1 cellular context compared by ENCODE assay signal in genomic region chr6:27161946-27162603, GRCh38.
A peak's percentile ranks its signal among the peaks of the same experiment; 100 is the strongest.
TF ChIP-seq lines count a peak whose summit lies in the region.

No MANE protein-coding gene starts in this region.

TF ChIP-seq in K562, 482 proteins besides CTCF, POLR2A, EP300 and RAD21 (continued from another document):
- TF ChIP-seq ZMIZ1 (IDR thresholded peaks at IDR 0.05; ENCODE audit: low read depth in 2 of 2, low read length in 2 of 2) (peak in 1 of 2 experiments; percentile 13; a peak in 1 of 4 replicates), NR1H2 (CRISPR knock-in tag; IDR thresholded peaks at IDR 0.05) (no peak), FUS (optimal IDR thresholded peaks at IDR 0.05; ENCODE audit: low read depth, low read length) (no peak), TBP (optimal IDR thresholded peaks at IDR 0.05; ENCODE audit: low read depth, low read length) (peak; percentile 100), POLR3A (IDR thresholded peaks at IDR 0.05; ENCODE audit: borderline replicate concordance, extremely low read depth, insufficient read depth, insufficient read length) (peak; percentile 92), RREB1 (CRISPR knock-in tag; IDR thresholded peaks at IDR 0.05) (no peak), SAFB2 (IDR thresholded peaks at IDR 0.05; ENCODE audit: borderline replicate concordance, low read depth, low read length, severe bottlenecking) (no peak), FOXJ2 (tag; IDR thresholded peaks at IDR 0.05) (0 out of 2 replicates have a peak, but pooled peaks have one; percentile 51), KLF10 (CRISPR knock-in tag; IDR thresholded peaks at IDR 0.05) (peak; percentile 13; the same call in 1 of the 2 replicates), E2F8 (IDR thresholded peaks at IDR 0.05; ENCODE audit: low read depth, partially characterized antibody) (peak; percentile 50), FOXM1 (IDR thresholded peaks at IDR 0.05; ENCODE audit: low read depth) (0 out of 2 replicates have a peak, but pooled peaks have one; percentile 13), FOXM1 (CRISPR knock-in tag; IDR thresholded peaks at IDR 0.05; ENCODE audit: low read depth) (no peak), ZNF311 (CRISPR knock-in tag; IDR thresholded peaks at IDR 0.05) (0 out of 2 replicates have a peak, but pooled peaks have one; percentile 13), AFF1 (IDR thresholded peaks at IDR 0.05; ENCODE audit: low read depth in 1 of 2, partially characterized antibody in 2 of 2) (peak; percentile 31 to 35), NCOR1 (IDR thresholded peaks at IDR 0.05) (no peak), ZEB2 (IDR thresholded peaks at IDR 0.05) (peak; percentile 53; the same call in 1 of the 2 replicates), ATF3 (IDR thresholded peaks at IDR 0.05) (0 out of 2 replicates have a peak, but pooled peaks have one; percentile 27), ATF3 (CRISPR knock-in tag; conservative IDR thresholded peaks at IDR 0.05) (0 out of 2 replicates have a peak, but pooled peaks have one; percentile 55), SIX5 (IDR thresholded peaks at IDR 0.05; ENCODE audit: borderline replicate concordance in 1 of 2, insufficient read depth in 1 of 2, low read depth in 1 of 2, low read length in 2 of 2) (no peak), NFE2 (IDR thresholded peaks at IDR 0.05; ENCODE audit: low read depth) (peak; percentile 80), GABPB2 (CRISPR knock-in tag; conservative IDR thresholded peaks at IDR 0.05) (no peak), JUND (IDR thresholded peaks at IDR 0.05; ENCODE audit: borderline replicate concordance, low read depth, low read length) (no peak), JUND (tag; IDR thresholded peaks at IDR 0.05; ENCODE audit: borderline replicate concordance, low read depth, low read length) (no peak; the same call in 2 of the 3 replicates), RFX1 (IDR thresholded peaks at IDR 0.05) (peak; percentile 18; the same call in 1 of the 2 replicates), ETV6 (IDR thresholded peaks at IDR 0.05; ENCODE audit: borderline replicate concordance in 1 of 2, low read depth in 2 of 2, low read length in 1 of 2) (peak in 1 of 2 experiments; percentile 33; a peak in 1 of 4 replicates), ETV6 (CRISPR knock-in tag; IDR thresholded peaks at IDR 0.05; ENCODE audit: borderline replicate concordance) (no peak), ZNF551 (CRISPR knock-in tag; IDR thresholded peaks at IDR 0.05) (0 out of 2 replicates have a peak, but pooled peaks have one; percentile 46), ZNF232 (CRISPR knock-in tag; IDR thresholded peaks at IDR 0.05) (no peak), U2AF2 (optimal IDR thresholded peaks at IDR 0.05; ENCODE audit: low read depth, low read length) (no peak), ZBTB1 (CRISPR knock-in tag; IDR thresholded peaks at IDR 0.05; ENCODE audit: borderline replicate concordance, low read depth) (no peak), ATF1 (CRISPR knock-in tag; IDR thresholded peaks at IDR 0.05) (no peak), ATF1 (tag; IDR thresholded peaks at IDR 0.05) (peak; percentile 75), ZNF12 (CRISPR knock-in tag; IDR thresholded peaks at IDR 0.05) (no peak)
